25 cellular contexts compared by ENCODE assay signal in the genomic region with DNA sequence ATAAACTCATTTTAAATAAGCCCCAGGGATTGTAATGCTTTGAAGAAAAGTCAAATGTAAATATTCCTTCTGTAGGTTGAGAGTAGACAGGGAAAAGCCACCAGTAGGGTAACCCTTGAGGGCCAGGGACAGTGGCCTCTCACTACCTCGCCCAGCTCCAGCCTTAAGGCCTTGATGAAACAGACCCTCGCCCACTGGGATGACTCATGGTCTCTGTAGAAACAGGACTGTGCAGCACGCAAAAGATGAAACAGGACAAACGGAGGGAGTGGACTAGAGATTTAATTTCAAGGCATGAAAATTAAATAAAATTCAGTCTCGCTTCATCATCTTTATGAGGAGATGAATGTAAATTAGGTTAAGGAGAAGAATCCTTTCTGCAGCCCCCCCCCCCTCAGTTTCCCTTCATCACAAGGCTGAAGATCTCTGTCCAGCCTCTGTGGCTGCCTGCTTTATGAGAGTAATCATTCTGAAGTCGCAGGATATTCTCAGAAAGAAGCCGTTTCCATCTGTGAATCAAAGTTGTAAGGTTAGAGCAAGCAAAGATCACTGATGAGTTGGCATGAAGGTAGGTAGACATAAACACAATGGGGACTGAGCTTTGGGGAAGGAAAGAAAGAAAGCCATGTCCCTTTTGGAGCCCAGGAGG.
DNase-seq lines count a peak whose midpoint lies in the region; ATAC-seq, FAIRE-seq and TF ChIP-seq lines count a peak whose summit lies in the region.
"Had no signal": no experiment of that assay in that cellular context is flagged by ENCODE, and none has a peak within 500 bp of the region (broad histone marks: within the 10 kb centered on the region; RNA-seq: fewer than 3 reads in every experiment).

No MANE protein-coding gene starts in this region.

- TF ChIP-seq RAD21 in HepG2 (CRISPR knock-in tag; IDR thresholded peaks at IDR 0.05) = no peak

- no peak for TF ChIP-seq POLR2A in HepG2 (IDR thresholded peaks at IDR 0.05; ENCODE audit: insufficient read depth in 1 of 2, low read depth in 2 of 2, low read length in 2 of 2)

- no peak overlapping the region for H3K9ac ChIP-seq in HepG2 (ENCODE audit: insufficient read depth, low read depth, low read length)

- H3K27ac Mint-ChIP-seq in stimulated activated naive CD8-positive, alpha-beta T cell treated with anti-CD3 and anti-CD28 coated beads, Interleukin-15, Interleukin-2, amounts not matched to agents 100 ng/mL and 50 ng/mL, for 24 hours = peak overlapping the region; percentile 53
- H3K27ac Mint-ChIP-seq: activated CD4-positive, alpha-beta memory T cell treated with anti-CD3 and anti-CD28 coated beads for 36 hours; natural killer cell; type B pancreatic cell had no signal

- DNase-seq in stimulated activated naive CD8-positive, alpha-beta T cell treated with anti-CD3 and anti-CD28 coated beads, Interleukin-15, Interleukin-2, amounts not matched to agents 100 U/mL and 50 U/mL, for 24 hours = no peak
- DNase-seq in amniotic epithelial cell (ENCODE audit: low read depth) (peak; percentile 71), foreskin fibroblast (peak; percentile 66 to 75), HepG2 (ENCODE audit: low spot score) (no peak), NCI-H2171 (lab: John Stamatoyannopoulos, UW) (no peak)
- DNase-seq: activated CD4-positive, alpha-beta memory T cell treated with anti-CD3 and anti-CD28 coated beads for 36 hours; activated CD4-positive, CD25-positive, alpha-beta regulatory T cell; COR-L47; glutamatergic neuron; midbrain; MV-4-11; natural killer cell; NCI-H1694; NCI-H69; ovary; right cardiac atrium; T-helper 9 cell had no signal

- H3K9me3 ChIP-seq in HepG2 (ENCODE audit: low read length) = no peaks in the 10 kb centered on the region
- H3K9me3 ChIP-seq: ovary had no signal

- no peaks in the 10 kb centered on the region for H3K4me1 Mint-ChIP-seq in stimulated activated naive CD8-positive, alpha-beta T cell treated with anti-CD3 and anti-CD28 coated beads, Interleukin-15, Interleukin-2, amounts not matched to agents 100 ng/mL and 50 ng/mL, for 24 hours (ENCODE audit: low read depth)
- H3K4me1 Mint-ChIP-seq: natural killer cell had no signal

- intact Hi-C loops in HepG2 (cut with micrococcal nuclease; ENCODE audit: unreplicated experiment) = no loop called here

- H3K36me3 Mint-ChIP-seq in stimulated activated naive CD8-positive, alpha-beta T cell treated with anti-CD3 and anti-CD28 coated beads, Interleukin-15, Interleukin-2, amounts not matched to agents 100 ng/mL and 50 ng/mL, for 24 hours (ENCODE audit: low read depth) = no peaks in the 10 kb centered on the region
- H3K36me3 Mint-ChIP-seq: activated CD4-positive, alpha-beta memory T cell treated with anti-CD3 and anti-CD28 coated beads for 36 hours; natural killer cell had no signal

- CTCF ChIA-PET in HepG2 (lab: Yijun Ruan, JAX; ENCODE audit: low intra/inter-chr PET ratio, low total read pairs) = no interaction called here

- POLR2A ChIA-PET in HepG2 (lab: Yijun Ruan, JAX) = no interaction called here

- H3K27me3 ChIP-seq in HepG2 (ENCODE audit: control insufficient read depth in 1 of 2, insufficient read depth in 2 of 2, low read length in 2 of 2) = no peaks in the 10 kb centered on the region
- H3K27me3 ChIP-seq: ovary had no signal

- H2AFZ ChIP-seq in HepG2 (ENCODE audit: low read length) = no peak overlapping the region

- no peaks in the 10 kb centered on the region for H4K20me1 ChIP-seq in HepG2 (ENCODE audit: insufficient read depth, low read length)

- H3K4me3 ChIP-seq in foreskin fibroblast (ENCODE audit: low read depth in 1 of 2, low read length in 2 of 2) (peak overlapping the region in 1 of 2 donors; percentile 0), HepG2 (replicated peaks in 1 of 3; ENCODE audit: insufficient read depth in 1 of 3, low read depth in 2 of 3, low read length in 3 of 3) (no peak overlapping the region)
- H3K4me3 ChIP-seq: K562, ovary had no signal

- WGBS in HepG2 (ENCODE audit: low lambda C conversion rate) = 30% methylated on average over 7 of the region's 7 CpGs

- ATAC-seq in stimulated activated naive CD8-positive, alpha-beta T cell treated with anti-CD3 and anti-CD28 coated beads, Interleukin-15, Interleukin-2, amounts not matched to agents 100 U/mL and 50 U/mL, for 24 hours = no peak
- ATAC-seq in HG03571 (IDR thresholded peaks at IDR 0.05; ENCODE audit: unreplicated experiment) (no peak), HepG2 (no peak), GM19035 (IDR thresholded peaks at IDR 0.05; ENCODE audit: unreplicated experiment) (no peak)
- ATAC-seq: K562, left lobe of liver, natural killer cell, right cardiac atrium had no signal

- H3K4me3 Mint-ChIP-seq in stimulated activated naive CD8-positive, alpha-beta T cell treated with anti-CD3 and anti-CD28 coated beads, Interleukin-15, Interleukin-2, amounts not matched to agents 100 ng/mL and 50 ng/mL, for 24 hours = no peak overlapping the region
- H3K4me3 Mint-ChIP-seq: activated CD4-positive, alpha-beta memory T cell treated with anti-CD3 and anti-CD28 coated beads for 36 hours; natural killer cell; type B pancreatic cell had no signal

- FAIRE-seq in HepG2 (lab: Jason Lieb, UNC) = no peak
- FAIRE-seq: A204.1, K562 had no signal

- TF ChIP-seq CTCF in foreskin fibroblast (IDR thresholded peaks at IDR 0.05; ENCODE audit: low read depth, low read length) (no peak), HepG2 (CRISPR knock-in tag; IDR thresholded peaks at IDR 0.05) (no peak)

- no peaks in the 10 kb centered on the region for H3K27me3 Mint-ChIP-seq in stimulated activated naive CD8-positive, alpha-beta T cell treated with anti-CD3 and anti-CD28 coated beads, Interleukin-15, Interleukin-2, amounts not matched to agents 100 ng/mL and 50 ng/mL, for 24 hours
- H3K27me3 Mint-ChIP-seq: activated CD4-positive, alpha-beta memory T cell treated with anti-CD3 and anti-CD28 coated beads for 36 hours; type B pancreatic cell had no signal

- H3K9me3 Mint-ChIP-seq in stimulated activated naive CD8-positive, alpha-beta T cell treated with anti-CD3 and anti-CD28 coated beads, Interleukin-15, Interleukin-2, amounts not matched to agents 100 ng/mL and 50 ng/mL, for 24 hours = no peaks in the 10 kb centered on the region
- H3K9me3 Mint-ChIP-seq: activated CD4-positive, alpha-beta memory T cell treated with anti-CD3 and anti-CD28 coated beads for 36 hours; natural killer cell; type B pancreatic cell had no signal

- no TSS peak for BruUV-seq in HepG2 (replicated peaks; lab: Mats Ljungman, UMichigan)

- in situ Hi-C loops in HepG2 (cut with HindIII; ENCODE audit: extremely low pct_ligation_motif_present, low pct_unique_long_range_greater_than_20kb) = no loop called here

- H3K27ac ChIP-seq in HepG2 (ENCODE audit: extremely low read length, insufficient read depth, low read length) = no peak overlapping the region
- H3K27ac ChIP-seq: ovary, RWPE1 had no signal

- H3K4me2 ChIP-seq in HepG2 (ENCODE audit: low read depth, low read length) = no peak overlapping the region

- no peak for TF ChIP-seq EP300 in HepG2 (IDR thresholded peaks at IDR 0.05; ENCODE audit: low read depth in 2 of 2, low read length in 2 of 2)
- no peak for TF ChIP-seq EP300 in HepG2 (CRISPR knock-in tag; IDR thresholded peaks at IDR 0.05; ENCODE audit: borderline replicate concordance)

- no peaks in the 10 kb centered on the region for H3K4me1 ChIP-seq in HepG2 (ENCODE audit: insufficient read depth, low read length)

- no peaks in the 10 kb centered on the region for H3K79me2 ChIP-seq in HepG2 (ENCODE audit: insufficient read depth, low read length)

- no peaks in the 10 kb centered on the region for H3K36me3 ChIP-seq in HepG2 (replicated peaks in 1 of 2; ENCODE audit: control insufficient read depth in 1 of 2, insufficient read depth in 2 of 2, low read length in 2 of 2)
- H3K36me3 ChIP-seq: ovary had no signal

TF ChIP-seq in HepG2, 621 proteins besides CTCF, POLR2A, EP300 and RAD21:
- no peak for TF ChIP-seq GABPB1 (CRISPR knock-in tag; IDR thresholded peaks at IDR 0.05)

Comparison
In these comparisons a context has a peak if more than half of its experiments do, and no peak if none do; other contexts are left out.
1. DNase-seq: peak in amniotic epithelial cell (single experiment) and foreskin fibroblast (2 of 2); none in stimulated activated naive CD8-positive, alpha-beta T cell treated with anti-CD3 and anti-CD28 coated beads, Interleukin-15, Interleukin-2, amounts not matched to agents 100 U/mL and 50 U/mL, for 24 hours (single experiment), HepG2 (single experiment) and NCI-H2171 (single experiment).